ENCODE assay signal across 1 cellular context in the genomic region with DNA sequence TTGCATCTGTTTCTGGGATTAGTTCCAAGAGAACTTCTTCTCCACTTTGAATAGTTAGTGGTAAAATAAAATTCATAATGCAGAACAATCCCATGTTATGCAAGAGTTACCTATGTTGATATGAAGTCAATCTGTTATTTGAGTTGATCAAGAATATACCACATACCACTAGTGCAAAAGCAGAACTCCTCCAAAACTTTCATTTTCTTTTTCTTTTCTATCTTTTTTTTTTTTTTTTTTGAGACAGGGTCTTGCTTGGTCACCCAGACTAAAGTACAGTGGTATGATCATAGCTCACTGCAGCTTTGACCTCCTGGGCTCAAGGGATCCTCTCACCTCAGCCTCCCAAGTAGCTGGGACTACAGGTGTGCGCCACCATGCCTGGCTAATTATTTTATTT.
TF ChIP-seq lines count a peak whose summit lies in the region.

No MANE protein-coding gene starts in this region.

TF ChIP-seq in GM12878, 131 proteins besides CTCF, POLR2A, EP300 and RAD21:
- TF ChIP-seq NBN (IDR thresholded peaks at IDR 0.05) (0 out of 2 replicates have a peak, but pooled peaks have one; percentile 13), ZNF384 (IDR thresholded peaks at IDR 0.05; ENCODE audit: borderline replicate concordance, low read depth, low read length) (peak; percentile 52; the same call in 1 of the 2 replicates), SPI1 (IDR thresholded peaks at IDR 0.05; ENCODE audit: borderline replicate concordance, insufficient read depth, low read depth, low read length) (peak; percentile 47; the same call in 1 of the 2 replicates)
- TF ChIP-seq, protein P1, sequence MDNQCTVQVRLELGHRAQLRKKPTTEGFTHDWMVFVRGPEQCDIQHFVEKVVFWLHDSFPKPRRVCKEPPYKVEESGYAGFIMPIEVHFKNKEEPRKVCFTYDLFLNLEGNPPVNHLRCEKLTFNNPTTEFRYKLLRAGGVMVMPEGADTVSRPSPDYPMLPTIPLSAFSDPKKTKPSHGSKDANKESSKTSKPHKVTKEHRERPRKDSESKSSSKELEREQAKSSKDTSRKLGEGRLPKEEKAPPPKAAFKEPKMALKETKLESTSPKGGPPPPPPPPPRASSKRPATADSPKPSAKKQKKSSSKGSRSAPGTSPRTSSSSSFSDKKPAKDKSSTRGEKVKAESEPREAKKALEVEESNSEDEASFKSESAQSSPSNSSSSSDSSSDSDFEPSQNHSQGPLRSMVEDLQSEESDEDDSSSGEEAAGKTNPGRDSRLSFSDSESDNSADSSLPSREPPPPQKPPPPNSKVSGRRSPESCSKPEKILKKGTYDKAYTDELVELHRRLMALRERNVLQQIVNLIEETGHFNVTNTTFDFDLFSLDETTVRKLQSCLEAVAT (IDR thresholded peaks at IDR 0.05) = 0 out of 2 replicates have a peak, but pooled peaks have one; percentile 30
